ENCODE assay signal across 2 cellular contexts in genomic region chr13:30802501-30802900, GRCh38.
TF ChIP-seq lines count a peak whose summit lies in the region.

No MANE protein-coding gene starts in this region.

TF ChIP-seq in HCT116, 20 proteins besides CTCF, POLR2A, EP300 and RAD21 (continued from another document):
- no peak for TF ChIP-seq YY1 (IDR thresholded peaks at IDR 0.05; ENCODE audit: extremely low read depth, insufficient replicate concordance, low read depth, low read length)
- no peak for TF ChIP-seq JUND (IDR thresholded peaks at IDR 0.05)
- TF ChIP-seq, protein P1, sequence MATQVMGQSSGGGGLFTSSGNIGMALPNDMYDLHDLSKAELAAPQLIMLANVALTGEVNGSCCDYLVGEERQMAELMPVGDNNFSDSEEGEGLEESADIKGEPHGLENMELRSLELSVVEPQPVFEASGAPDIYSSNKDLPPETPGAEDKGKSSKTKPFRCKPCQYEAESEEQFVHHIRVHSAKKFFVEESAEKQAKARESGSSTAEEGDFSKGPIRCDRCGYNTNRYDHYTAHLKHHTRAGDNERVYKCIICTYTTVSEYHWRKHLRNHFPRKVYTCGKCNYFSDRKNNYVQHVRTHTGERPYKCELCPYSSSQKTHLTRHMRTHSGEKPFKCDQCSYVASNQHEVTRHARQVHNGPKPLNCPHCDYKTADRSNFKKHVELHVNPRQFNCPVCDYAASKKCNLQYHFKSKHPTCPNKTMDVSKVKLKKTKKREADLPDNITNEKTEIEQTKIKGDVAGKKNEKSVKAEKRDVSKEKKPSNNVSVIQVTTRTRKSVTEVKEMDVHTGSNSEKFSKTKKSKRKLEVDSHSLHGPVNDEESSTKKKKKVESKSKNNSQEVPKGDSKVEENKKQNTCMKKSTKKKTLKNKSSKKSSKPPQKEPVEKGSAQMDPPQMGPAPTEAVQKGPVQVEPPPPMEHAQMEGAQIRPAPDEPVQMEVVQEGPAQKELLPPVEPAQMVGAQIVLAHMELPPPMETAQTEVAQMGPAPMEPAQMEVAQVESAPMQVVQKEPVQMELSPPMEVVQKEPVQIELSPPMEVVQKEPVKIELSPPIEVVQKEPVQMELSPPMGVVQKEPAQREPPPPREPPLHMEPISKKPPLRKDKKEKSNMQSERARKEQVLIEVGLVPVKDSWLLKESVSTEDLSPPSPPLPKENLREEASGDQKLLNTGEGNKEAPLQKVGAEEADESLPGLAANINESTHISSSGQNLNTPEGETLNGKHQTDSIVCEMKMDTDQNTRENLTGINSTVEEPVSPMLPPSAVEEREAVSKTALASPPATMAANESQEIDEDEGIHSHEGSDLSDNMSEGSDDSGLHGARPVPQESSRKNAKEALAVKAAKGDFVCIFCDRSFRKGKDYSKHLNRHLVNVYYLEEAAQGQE (IDR thresholded peaks at IDR 0.05; ENCODE audit: low read depth): no peak
- no peak for TF ChIP-seq SP1 (IDR thresholded peaks at IDR 0.05; ENCODE audit: low read depth)
- no peak for TF ChIP-seq TCF7L2 (IDR thresholded peaks at IDR 0.05; ENCODE audit: borderline replicate concordance, extremely low read depth, insufficient read depth, insufficient read length)

TF ChIP-seq in GM12891, 5 proteins besides CTCF, POLR2A, EP300 and RAD21 (continued from another document):
- TF ChIP-seq PAX5 (IDR thresholded peaks at IDR 0.05; ENCODE audit: insufficient read depth, low read length, severe bottlenecking) (no peak), POLR2AphosphoS5 (IDR thresholded peaks at IDR 0.05; ENCODE audit: low read depth, low read length) (no peak), SPI1 (IDR thresholded peaks at IDR 0.05; ENCODE audit: low read depth, low read length) (no peak)
TF ChIP-seq in GM12891: peak in this region for 0.
